13 cellular contexts compared by ENCODE assay signal in genomic region chr4:54066088-54066415, GRCh38. TPM values are rescaled to one million over a fixed set of nuclear protein-coding genes. Genes with fewer than 3 reads are reported as not detected.
DNase-seq lines count a peak whose midpoint lies in the region; ATAC-seq, FAIRE-seq and TF ChIP-seq lines count a peak whose summit lies in the region.
"Had no signal": no experiment of that assay in that cellular context is flagged by ENCODE, and none has a peak within 500 bp of the region (broad histone marks: within the 10 kb centered on the region; RNA-seq: fewer than 3 reads in every experiment).

No MANE protein-coding gene starts in this region.

- peaks cover 17% of the 10 kb centered on the region; the same call in 1 of the 2 replicates for H4K20me1 ChIP-seq in DND-41 (ENCODE audit: insufficient read depth, low read length)
- no peaks in the 10 kb centered on the region for H4K20me1 ChIP-seq in keratinocyte (ENCODE audit: control insufficient read depth, extremely low read depth, insufficient read depth, low read length)

- H3K27ac ChIP-seq in DND-41 (ENCODE audit: low read length) (no peak overlapping the region), SJSA1 (peak overlapping the region; percentile 99), keratinocyte (ENCODE audit: control insufficient read depth, insufficient read depth, low read length) (peak overlapping the region; percentile 92), skin epidermis (peak overlapping the region in 17 of 21 experiments; percentile 5 to 100 (median 97))

- no peak overlapping the region for H3K4me2 ChIP-seq in DND-41 (ENCODE audit: insufficient read depth, low read length)
- H3K4me2 ChIP-seq in keratinocyte (ENCODE audit: control insufficient read depth, extremely low read depth, insufficient read depth, low read depth, low read length): peak overlapping the region; percentile 2

- H3K4me3 ChIP-seq in DND-41 (ENCODE audit: low read depth in 1 of 2, low read length in 2 of 2) (no peak overlapping the region), SJSA1 (no peak overlapping the region), keratinocyte (ENCODE audit: control insufficient read depth in 2 of 3, extremely low read depth in 1 of 3, insufficient read depth in 2 of 3, low read depth in 1 of 3, low read length in 3 of 3) (no peak overlapping the region), skin epidermis (no peak overlapping the region), MG63 (no peak overlapping the region)

- H3K9me3 ChIP-seq in DND-41 (ENCODE audit: insufficient read depth, low read length, severe bottlenecking) (no peaks in the 10 kb centered on the region), SJSA1 (replicated peaks) (no peaks in the 10 kb centered on the region), keratinocyte (ENCODE audit: control insufficient read depth, low read depth, low read length) (no peaks in the 10 kb centered on the region), MG63 (peaks cover 11% of the 10 kb centered on the region)

- H3K9ac ChIP-seq in DND-41 (ENCODE audit: low read depth, low read length): no peak overlapping the region
- no peak overlapping the region for H3K9ac ChIP-seq in keratinocyte (ENCODE audit: control insufficient read depth, extremely low read depth, insufficient read depth, low read length)

- H3K9me1 ChIP-seq in keratinocyte (ENCODE audit: control insufficient read depth, extremely low read depth, insufficient read depth, low read length): no peaks in the 10 kb centered on the region

- H2AFZ ChIP-seq in DND-41 (ENCODE audit: low read depth, low read length) (peak overlapping the region; percentile 99), keratinocyte (ENCODE audit: control insufficient read depth, low read length) (peak overlapping the region; percentile 64)

- dilution Hi-C loops in keratinocyte (cut with MboI; ENCODE audit: extremely low pct_ligation_motif_present, low sequenced_read_pairs): no loop called here

- H3K4me1 ChIP-seq in DND-41 (ENCODE audit: insufficient read depth, low read length): peaks cover 37% of the 10 kb centered on the region
- H3K4me1 ChIP-seq in SJSA1 (replicated peaks): peaks cover 38% of the 10 kb centered on the region
- H3K4me1 ChIP-seq in keratinocyte (ENCODE audit: control insufficient read depth, extremely low read depth, insufficient read depth, low read length): peaks cover 48% of the 10 kb centered on the region

- H3K27me3 ChIP-seq in DND-41 (ENCODE audit: insufficient read depth, low read length, poor library complexity): no peaks in the 10 kb centered on the region
- H3K27me3 ChIP-seq in SJSA1 (replicated peaks): no peaks in the 10 kb centered on the region
- H3K27me3 ChIP-seq in keratinocyte (ENCODE audit: control insufficient read depth, extremely low read depth, insufficient read depth, low read length): no peaks in the 10 kb centered on the region
- no peaks in the 10 kb centered on the region for H3K27me3 ChIP-seq in MG63

- no peak for TF ChIP-seq CTCF in DND-41 (IDR thresholded peaks at IDR 0.05; ENCODE audit: borderline replicate concordance, extremely low read depth, low read length, poor library complexity, severe bottlenecking)
- no peak for TF ChIP-seq CTCF in keratinocyte (optimal IDR thresholded peaks at IDR 0.05 in 1 of 3, IDR thresholded peaks at IDR 0.05 in 1 of 3, conservative IDR thresholded peaks at IDR 0.05 in 1 of 3; ENCODE audit: extremely low read depth in 1 of 3, insufficient read depth in 2 of 3, low read length in 3 of 3)

- H3K36me3 ChIP-seq in DND-41 (ENCODE audit: insufficient read depth, low read length) (peaks cover 7% of the 10 kb centered on the region; the same call in 1 of the 2 replicates), SJSA1 (peaks cover 21% of the 10 kb centered on the region), keratinocyte (ENCODE audit: control insufficient read depth in 2 of 2, extremely low read depth in 1 of 2, insufficient read depth in 2 of 2, low read length in 2 of 2) (peaks cover 0 to 4% of the 10 kb centered on the region in 2 experiments), MG63 (peaks cover 26% of the 10 kb centered on the region)

- DNase-seq in DND-41: no peak
- DNase-seq in SJSA1 (ENCODE audit: low read depth in 1 of 2, low spot score in 2 of 2): no peak
- DNase-seq in keratinocyte (ENCODE audit: low read depth, low spot score): no peak
- no peak for DNase-seq in stimulated activated CD4-positive, alpha-beta T cell treated with anti-CD3 and anti-CD28 coated beads, Interleukin-4, amount 100 ng/mL, for 4 hours
- no peak for DNase-seq in MG63
- DNase-seq in NCI-H748 (lab: John Stamatoyannopoulos, UW; ENCODE audit: unreplicated experiment): no peak
- no peak for DNase-seq in SIG-M5 (lab: John Stamatoyannopoulos, UW)
- DNase-seq: activated CD4-positive, alpha-beta memory T cell treated with anti-CD3 and anti-CD28 coated beads for 36 hours; NCI-H1092; NCI-H526 treated with DMSO at 0.1 percent for 48 hours; stimulated activated CD4-positive, alpha-beta T cell treated with anti-CD3 and anti-CD28 coated beads, Interleukin-1b, Interleukin-23, amount 100 ng/mL, for 48 hours had no signal

- H3K79me2 ChIP-seq in DND-41 (ENCODE audit: insufficient read depth, low read length) (peaks cover 36% of the 10 kb centered on the region), keratinocyte (ENCODE audit: control insufficient read depth, insufficient read depth, low read length) (peaks cover 33% of the 10 kb centered on the region)

- no peak for ATAC-seq in DND-41 (ENCODE audit: insufficient read depth, low read depth)
- ATAC-seq: HCT116 had no signal

- FAIRE-seq in keratinocyte (lab: Jason Lieb, UNC): no peak

RNA-seq across cellular contexts. Expression of gene CHIC2, which starts 1.6 kb away (rescaled TPM):
- total RNA-seq in SJSA1 (2014; rRNA removed; shearing (Covaris generic)): 73.7 and 105 TPM in 2 replicates
- 14.8 to 21.9 TPM (median 16.9 TPM) in 3 replicates for polyA plus RNA-seq in keratinocyte
- 44.5 TPM for polyA plus RNA-seq in keratinocyte (2011; ENCODE audit: low read depth)
- polyA plus RNA-seq in keratinocyte (2011; cell fraction: cytosol; rRNA removed): 14.3 and 20.4 TPM in 2 replicates
- polyA plus RNA-seq in keratinocyte (2011; cell fraction: nucleus; rRNA removed): 10.4 and 15.2 TPM in 2 replicates
- polyA plus RNA-seq in keratinocyte (2012; ENCODE audit: low replicate concordance): 14.9 and 45.3 TPM in 2 replicates
- polyA minus RNA-seq in keratinocyte: 3.3 to 10.7 TPM (median 8.0 TPM) in 3 replicates
- 32.6 TPM for polyA minus RNA-seq in keratinocyte (2011; cell fraction: cytosol; rRNA and poly(A)+ RNA removed)
- polyA minus RNA-seq in keratinocyte (2011; cell fraction: nucleus; rRNA and poly(A)+ RNA removed): 24.2 and 24.7 TPM in 2 replicates
- total RNA-seq in MG63 (2014; rRNA removed; shearing (Covaris generic); ENCODE audit: low replicate concordance): 179 and 219 TPM in 2 replicates

RNA-seq across cellular contexts. Expression of gene GSX2, which starts 33.9 kb away (rescaled TPM):
- not detected in 2 replicates for total RNA-seq in SJSA1 (2014; rRNA removed; shearing (Covaris generic))
- polyA plus RNA-seq in keratinocyte: not detected in 3 replicates
- 1.3 TPM for polyA plus RNA-seq in keratinocyte (2011; ENCODE audit: low read depth)
- not detected in 2 replicates for polyA plus RNA-seq in keratinocyte (2011; cell fraction: cytosol; rRNA removed)
- not detected in 2 replicates for polyA plus RNA-seq in keratinocyte (2011; cell fraction: nucleus; rRNA removed)
- 0.58 TPM in 1 of 2 replicates, not detected in the other for polyA plus RNA-seq in keratinocyte (2012; ENCODE audit: low replicate concordance)
- not detected in 3 replicates for polyA minus RNA-seq in keratinocyte
- polyA minus RNA-seq in keratinocyte (2011; cell fraction: cytosol; rRNA and poly(A)+ RNA removed): not detected
- polyA minus RNA-seq in keratinocyte (2011; cell fraction: nucleus; rRNA and poly(A)+ RNA removed): not detected in 2 replicates
- total RNA-seq in MG63 (2014; rRNA removed; shearing (Covaris generic); ENCODE audit: low replicate concordance): not detected in 2 replicates
- total RNA-seq: activated CD4-positive, alpha-beta memory T cell treated with anti-CD3 and anti-CD28 coated beads for 36 hours had no signal
